8 cellular contexts compared by ENCODE assay signal in genomic region chr19:7366701-7367420, GRCh38. TPM values are rescaled to one million over a fixed set of nuclear protein-coding genes. Genes with fewer than 3 reads are reported as not detected.
DNase-seq lines count a peak whose midpoint lies in the region; ATAC-seq and TF ChIP-seq lines count a peak whose summit lies in the region.

No MANE protein-coding gene starts in this region.

- H3K9me3 Mint-ChIP-seq in activated CD8-positive, alpha-beta T cell treated with anti-CD3 and anti-CD28 coated beads, Interleukin-2, amount 10 ng/mL, durations not matched to agents 7 days and 5 days (ENCODE audit: insufficient read depth): no peaks in the 10 kb centered on the region

- H3K27ac Mint-ChIP-seq in activated CD8-positive, alpha-beta T cell treated with anti-CD3 and anti-CD28 coated beads, Interleukin-2, amount 10 ng/mL, durations not matched to agents 7 days and 5 days: no peak overlapping the region

- H3K36me3 Mint-ChIP-seq in activated CD8-positive, alpha-beta T cell treated with anti-CD3 and anti-CD28 coated beads, Interleukin-2, amount 10 ng/mL, durations not matched to agents 7 days and 5 days (ENCODE audit: low read depth): peaks cover 35% of the 10 kb centered on the region

- peak; percentile 70 for TF ChIP-seq CTCF in LNCAP (IDR thresholded peaks at IDR 0.05)

- POLR2A ChIA-PET in activated CD8-positive, alpha-beta T cell treated with anti-CD3 and anti-CD28 coated beads, Interleukin-2, amount 10 ng/mL, durations not matched to agents 7 days and 5 days (lab: Charles Lee): interaction anchor here (1.0 to 1.5 kb wide), 2 partner anchors 9 to 28 kb away, joined by 3 read pairs; no protein-coding TSS in a partner anchor

- peak; percentile 67 for ATAC-seq in activated CD8-positive, alpha-beta T cell treated with anti-CD3 and anti-CD28 coated beads, Interleukin-2, amount 10 ng/mL, durations not matched to agents 7 days and 5 days
- no peak for ATAC-seq in GM18907 (IDR thresholded peaks at IDR 0.05; ENCODE audit: unreplicated experiment)

- no peaks in the 10 kb centered on the region for H3K27me3 Mint-ChIP-seq in activated CD8-positive, alpha-beta T cell treated with anti-CD3 and anti-CD28 coated beads, Interleukin-2, amount 10 ng/mL, durations not matched to agents 7 days and 5 days (ENCODE audit: low read depth)

- no peak overlapping the region for H3K27ac ChIP-seq in substantia nigra (ENCODE audit: low read depth, low read length, poor library complexity, severe bottlenecking)

- no peak overlapping the region for H3K4me3 Mint-ChIP-seq in activated CD8-positive, alpha-beta T cell treated with anti-CD3 and anti-CD28 coated beads, Interleukin-2, amount 10 ng/mL, durations not matched to agents 7 days and 5 days

- CTCF ChIA-PET in activated CD8-positive, alpha-beta T cell treated with anti-CD3 and anti-CD28 coated beads, Interleukin-2, amount 10 ng/mL, durations not matched to agents 7 days and 5 days (lab: Charles Lee): interaction anchor here (0.6 to 3.6 kb wide), 17 partner anchors 9 to 314 kb away, joined by 3 to 26 read pairs (median 4); partner anchors contain the start of genes ARHGEF18, PET100, TRAPPC5 and XAB2

- no peaks in the 10 kb centered on the region for H3K4me1 Mint-ChIP-seq in activated CD8-positive, alpha-beta T cell treated with anti-CD3 and anti-CD28 coated beads, Interleukin-2, amount 10 ng/mL, durations not matched to agents 7 days and 5 days (ENCODE audit: low read depth)

- DNase-seq in DMS 273 (lab: John Stamatoyannopoulos, UW; ENCODE audit: unreplicated experiment) (peak; percentile 53), DMS 273 treated with DMSO at 0.1 percent for 48 hours (lab: John Stamatoyannopoulos, UW) (no peak), islet precursor cell (peak; percentile 68), substantia nigra (lab: John Stamatoyannopoulos, UW) (no peak), epidermal melanocyte (ENCODE audit: insufficient read length, low spot score) (no peak)
- DNase-seq in activated CD8-positive, alpha-beta T cell treated with anti-CD3 and anti-CD28 coated beads, Interleukin-2, amount 10 ng/mL, durations not matched to agents 7 days and 5 days: peak; percentile 54

RNA-seq across cellular contexts. Expression of gene ARHGEF18, which starts 18.1 kb away (rescaled TPM):
- total RNA-seq in activated CD8-positive, alpha-beta T cell treated with anti-CD3 and anti-CD28 coated beads, Interleukin-2, amount 10 ng/mL, durations not matched to agents 7 days and 5 days: 10 to 100 TPM; 34.0 to 40.5 TPM

Comparison
In these comparisons a context has a peak if more than half of its experiments do, and no peak if none do; other contexts are left out.
1. DNase-seq: peak in DMS 273 (single experiment), activated CD8-positive, alpha-beta T cell treated with anti-CD3 and anti-CD28 coated beads, Interleukin-2, amount 10 ng/mL, durations not matched to agents 7 days and 5 days (single experiment) and islet precursor cell (single experiment); none in DMS 273 treated with DMSO at 0.1 percent for 48 hours (single experiment), substantia nigra (0 of 49) and epidermal melanocyte (single experiment).